14 cellular contexts compared by ENCODE assay signal in the genomic region with DNA sequence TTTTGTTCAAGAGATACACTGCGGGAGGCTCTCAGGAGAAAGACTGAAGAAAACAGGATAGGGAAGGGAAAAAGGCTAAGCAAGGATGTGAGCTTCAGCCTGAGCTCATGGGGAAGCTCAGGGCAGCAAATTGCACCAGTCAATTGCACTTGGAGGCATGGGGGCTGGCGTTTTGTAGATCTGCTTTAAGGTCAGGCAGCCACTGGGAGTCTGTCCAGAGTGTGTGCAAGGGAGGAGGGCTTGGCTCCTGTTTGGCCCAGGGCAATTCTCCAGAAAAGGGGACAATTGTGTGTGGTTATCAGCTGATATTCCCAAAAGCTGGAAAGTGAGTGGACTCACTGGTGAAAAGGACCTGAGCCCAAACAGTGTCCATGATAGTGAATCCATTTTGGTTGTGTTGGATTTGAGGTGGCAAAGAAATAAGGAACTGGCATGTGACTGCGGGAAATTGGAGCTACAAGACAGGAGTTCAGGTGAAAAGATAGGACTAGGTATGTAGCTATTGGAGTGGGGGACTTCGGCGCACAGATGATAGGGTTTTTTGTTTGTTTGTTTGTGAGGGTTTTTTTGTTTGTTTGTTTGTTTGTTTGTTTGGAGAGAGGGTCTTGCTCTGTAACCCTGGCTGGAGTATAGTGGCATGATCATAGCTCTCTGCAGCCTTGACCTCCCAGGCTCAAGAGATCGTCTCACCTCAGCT. TPM values are rescaled to one million over a fixed set of nuclear protein-coding genes. Genes with fewer than 3 reads are reported as not detected.
DNase-seq lines count a peak whose midpoint lies in the region; ATAC-seq and TF ChIP-seq lines count a peak whose summit lies in the region.
"Had no signal": no experiment of that assay in that cellular context is flagged by ENCODE, and none has a peak within 500 bp of the region (broad histone marks: within the 10 kb centered on the region; RNA-seq: fewer than 3 reads in every experiment).

No MANE protein-coding gene starts in this region.

- H3K27ac ChIP-seq in cardiac muscle cell, result peak overlapping the region; percentile 16
- H3K27ac ChIP-seq: ovary had no signal

- peak overlapping the region; percentile 93 for H3K27ac Mint-ChIP-seq in activated CD8-positive, alpha-beta memory T cell treated with anti-CD3 and anti-CD28 coated beads, Interleukin-2, amount 10 ng/mL, durations not matched to agents 7 days and 5 days
- H3K27ac Mint-ChIP-seq in WTC11, result peak overlapping the region; percentile 61
- H3K27ac Mint-ChIP-seq in osteocyte (ENCODE audit: unreplicated experiment), result peak overlapping the region; percentile 72
- peak overlapping the region in 1 of 2 donors; percentile 30 for H3K27ac Mint-ChIP-seq in effector memory CD8-positive, alpha-beta T cell
- peak overlapping the region in 2 of 7 donors; percentile 37 to 47 for H3K27ac Mint-ChIP-seq in CD14-positive monocyte

- H3K27me3 ChIP-seq in cardiac muscle cell, result no peaks in the 10 kb centered on the region
- H3K27me3 ChIP-seq: ovary had no signal

- H3K9me3 ChIP-seq in cardiac muscle cell (ENCODE audit: low read depth), result no peaks in the 10 kb centered on the region
- H3K9me3 ChIP-seq: ovary had no signal

- no peak overlapping the region for H3K4me3 ChIP-seq in cardiac muscle cell
- H3K4me3 ChIP-seq: ovary had no signal

- no peaks in the 10 kb centered on the region for H3K9me3 Mint-ChIP-seq in activated CD8-positive, alpha-beta memory T cell treated with anti-CD3 and anti-CD28 coated beads, Interleukin-2, amount 10 ng/mL, durations not matched to agents 7 days and 5 days (ENCODE audit: low read depth)
- H3K9me3 Mint-ChIP-seq in WTC11, result 0 out of 2 replicates have a peak, but pooled peaks cover 4% of the 10 kb centered on the region
- H3K9me3 Mint-ChIP-seq in osteocyte (ENCODE audit: unreplicated experiment), result no peaks in the 10 kb centered on the region
- no peaks in the 10 kb centered on the region for H3K9me3 Mint-ChIP-seq in effector memory CD8-positive, alpha-beta T cell
- H3K9me3 Mint-ChIP-seq in CD14-positive monocyte, result peaks cover 0 to 3% (median 0%) of the 10 kb centered on the region in 7 donors
- H3K9me3 Mint-ChIP-seq: central memory CD8-positive, alpha-beta T cell had no signal

- TF ChIP-seq CTCF in WTC11 (IDR thresholded peaks at IDR 0.05), result no peak
- no peak for TF ChIP-seq CTCF in cardiac muscle cell (IDR thresholded peaks at IDR 0.05; ENCODE audit: low read depth, low read length)
- no peak for TF ChIP-seq CTCF in osteocyte (IDR thresholded peaks at IDR 0.05)
- no peak for TF ChIP-seq CTCF in CD14-positive monocyte (IDR thresholded peaks at IDR 0.05)

- ATAC-seq in activated CD8-positive, alpha-beta memory T cell treated with anti-CD3 and anti-CD28 coated beads, Interleukin-2, amount 10 ng/mL, durations not matched to agents 7 days and 5 days, result no peak
- ATAC-seq in WTC11, result no peak
- ATAC-seq in effector memory CD8-positive, alpha-beta T cell (replicated peaks), result no peak

- H3K4me1 Mint-ChIP-seq in activated CD8-positive, alpha-beta memory T cell treated with anti-CD3 and anti-CD28 coated beads, Interleukin-2, amount 10 ng/mL, durations not matched to agents 7 days and 5 days, result peaks cover 67% of the 10 kb centered on the region
- H3K4me1 Mint-ChIP-seq in WTC11, result peaks cover 62% of the 10 kb centered on the region
- peaks cover 69% of the 10 kb centered on the region for H3K4me1 Mint-ChIP-seq in osteocyte (ENCODE audit: unreplicated experiment)
- peaks cover 28 to 30% of the 10 kb centered on the region in 2 donors for H3K4me1 Mint-ChIP-seq in effector memory CD8-positive, alpha-beta T cell (ENCODE audit: low read depth in 2 of 2)
- peaks cover 60% of the 10 kb centered on the region for H3K4me1 Mint-ChIP-seq in CD14-positive monocyte

- intact Hi-C loops in CD14-positive monocyte (cut with micrococcal nuclease), result loop anchor here in 1 of 2 donors (10.0 kb wide), 1 partner anchor 108 kb away; no protein-coding TSS in a partner anchor

- POLR2A ChIA-PET in WTC11 (lab: Charles Lee), result interaction anchor here (1.7 kb wide), 1 partner anchor 22 kb away, joined by 3 read pairs; a partner anchor contains a TSS

- CTCF ChIA-PET in activated CD8-positive, alpha-beta memory T cell treated with anti-CD3 and anti-CD28 coated beads, Interleukin-2, amount 10 ng/mL, durations not matched to agents 7 days and 5 days (lab: Charles Lee), result interaction anchor here (0.8 to 5.3 kb wide), 7 partner anchors 11 to 63 kb away, joined by 3 to 30 read pairs (median 5); a partner anchor contains a TSS
- CTCF ChIA-PET in WTC11 (lab: Charles Lee), result interaction anchor here (1.0 to 1.2 kb wide), 3 partner anchors 20 to 278 kb away, joined by 4 read pairs; no protein-coding TSS in a partner anchor

- H3K4me3 Mint-ChIP-seq in activated CD8-positive, alpha-beta memory T cell treated with anti-CD3 and anti-CD28 coated beads, Interleukin-2, amount 10 ng/mL, durations not matched to agents 7 days and 5 days, result no peak overlapping the region
- H3K4me3 Mint-ChIP-seq in WTC11, result no peak overlapping the region
- no peak overlapping the region for H3K4me3 Mint-ChIP-seq in osteocyte (ENCODE audit: unreplicated experiment)
- H3K4me3 Mint-ChIP-seq in effector memory CD8-positive, alpha-beta T cell, result no peak overlapping the region
- H3K4me3 Mint-ChIP-seq in CD14-positive monocyte, result peak overlapping the region in 1 of 2 donors; percentile 13
- H3K4me3 Mint-ChIP-seq: central memory CD8-positive, alpha-beta T cell; type B pancreatic cell had no signal

- H3K27me3 Mint-ChIP-seq in activated CD8-positive, alpha-beta memory T cell treated with anti-CD3 and anti-CD28 coated beads, Interleukin-2, amount 10 ng/mL, durations not matched to agents 7 days and 5 days, result no peaks in the 10 kb centered on the region
- H3K27me3 Mint-ChIP-seq in WTC11 (ENCODE audit: low read depth) (no peaks in the 10 kb centered on the region; the same call in 1 of the 2 replicates), osteocyte (ENCODE audit: unreplicated experiment) (no peaks in the 10 kb centered on the region), CD14-positive monocyte (ENCODE audit: low read depth in 3 of 3) (peaks cover 13 to 19% (median 17%) of the 10 kb centered on the region in 3 donors)
- peaks cover 0 to 8% of the 10 kb centered on the region in 2 donors for H3K27me3 Mint-ChIP-seq in effector memory CD8-positive, alpha-beta T cell
- H3K27me3 Mint-ChIP-seq: central memory CD8-positive, alpha-beta T cell; type B pancreatic cell had no signal

- no peaks in the 10 kb centered on the region for H3K36me3 Mint-ChIP-seq in activated CD8-positive, alpha-beta memory T cell treated with anti-CD3 and anti-CD28 coated beads, Interleukin-2, amount 10 ng/mL, durations not matched to agents 7 days and 5 days
- H3K36me3 Mint-ChIP-seq in WTC11, result peaks cover 4% of the 10 kb centered on the region; the same call in 1 of the 2 replicates
- no peaks in the 10 kb centered on the region for H3K36me3 Mint-ChIP-seq in osteocyte (ENCODE audit: unreplicated experiment)
- H3K36me3 Mint-ChIP-seq in effector memory CD8-positive, alpha-beta T cell (ENCODE audit: insufficient read depth), result peaks cover 2% of the 10 kb centered on the region
- H3K36me3 Mint-ChIP-seq in CD14-positive monocyte, result peaks cover 0 to 6% of the 10 kb centered on the region in 2 donors
- H3K36me3 Mint-ChIP-seq: type B pancreatic cell had no signal

- DNase-seq in activated CD8-positive, alpha-beta memory T cell treated with anti-CD3 and anti-CD28 coated beads, Interleukin-2, amount 10 ng/mL, durations not matched to agents 7 days and 5 days, result no peak
- DNase-seq in activated CD8-positive, alpha-beta memory T cell treated with anti-CD3 and anti-CD28 coated beads, Interleukin-2, amount 50 U/mL, for 4 hours, result no peak
- no peak for DNase-seq in WTC11 (ENCODE audit: low spot score)
- DNase-seq in cardiac muscle cell (ENCODE audit: low read depth in 1 of 2, low spot score in 1 of 2), result no peak
- DNase-seq in osteocyte (ENCODE audit: extremely low spot score, unreplicated experiment), result no peak
- no peak for DNase-seq in effector memory CD8-positive, alpha-beta T cell
- DNase-seq in activated CD8-positive, alpha-beta memory T cell treated with anti-CD3 and anti-CD28 coated beads, Interleukin-2, amount 50 U/mL, for 48 hours, result no peak
- no peak for DNase-seq in CD14-positive monocyte (ENCODE audit: low spot score)
- DNase-seq: activated effector memory CD4-positive, alpha-beta T cell treated with Interleukin-2 at 50 U/mL for 16 hours; hippocampal formation; NCI-H1092; ovary had no signal

- peaks cover 33% of the 10 kb centered on the region for H3K4me1 ChIP-seq in cardiac muscle cell (ENCODE audit: low read depth)

- H3K36me3 ChIP-seq in cardiac muscle cell, result no peaks in the 10 kb centered on the region
- H3K36me3 ChIP-seq: ovary had no signal

TF ChIP-seq in WTC11, 78 proteins besides CTCF, POLR2A, EP300 and RAD21 (continues in another document):
- TF ChIP-seq, protein P1, sequence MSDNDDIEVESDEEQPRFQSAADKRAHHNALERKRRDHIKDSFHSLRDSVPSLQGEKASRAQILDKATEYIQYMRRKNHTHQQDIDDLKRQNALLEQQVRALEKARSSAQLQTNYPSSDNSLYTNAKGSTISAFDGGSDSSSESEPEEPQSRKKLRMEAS (CRISPR knock-in tag; IDR thresholded peaks at IDR 0.05), result peak; percentile 42; the same call in 1 of the 2 replicates

RNA-seq across cellular contexts. Expression of a gene that starts 22.3 kb away (rescaled TPM):
- 10 to 100 TPM in 1 of 2 experiments, 1 to 10 TPM in 1; 10.0 to 62.7 TPM for total RNA-seq in activated CD8-positive, alpha-beta memory T cell treated with anti-CD3 and anti-CD28 coated beads, Interleukin-2, amount 10 ng/mL, durations not matched to agents 7 days and 5 days
- total RNA-seq in WTC11 (2021), result 61.2 to 82.4 TPM (median 61.5 TPM) in 3 replicates
- 28.0 and 45.8 TPM in 2 replicates for total RNA-seq in cardiac muscle cell
- polyA plus RNA-seq in cardiac muscle cell, result 20.1 and 25.8 TPM in 2 replicates
- 395 and 418 TPM in 2 replicates for total RNA-seq in osteocyte
- polyA plus RNA-seq in CD14-positive monocyte, result 10 to 100 TPM; 30.6 to 53.2 TPM

RNA-seq across cellular contexts. Expression of a gene that starts 24.1 kb away (rescaled TPM):
- 100 to 1,000 TPM; 165 to 184 TPM for total RNA-seq in activated CD8-positive, alpha-beta memory T cell treated with anti-CD3 and anti-CD28 coated beads, Interleukin-2, amount 10 ng/mL, durations not matched to agents 7 days and 5 days
- total RNA-seq in WTC11 (2021) (110 to 121 TPM (median 120 TPM) in 3 replicates), cardiac muscle cell (208 and 222 TPM in 2 replicates), osteocyte (86.8 and 88.1 TPM in 2 replicates)
- polyA plus RNA-seq in cardiac muscle cell (236 and 261 TPM in 2 replicates), CD14-positive monocyte (100 to 1,000 TPM; 124 to 153 TPM)

RNA-seq across cellular contexts. Expression of a gene that starts 46.5 kb away (rescaled TPM):
- 1,000 to 10,000 TPM; 1,499 to 1,522 TPM for total RNA-seq in activated CD8-positive, alpha-beta memory T cell treated with anti-CD3 and anti-CD28 coated beads, Interleukin-2, amount 10 ng/mL, durations not matched to agents 7 days and 5 days
- 1,503 to 1,570 TPM (median 1,542 TPM) in 3 replicates for total RNA-seq in WTC11 (2021)
- 827 and 939 TPM in 2 replicates for total RNA-seq in cardiac muscle cell
- polyA plus RNA-seq in cardiac muscle cell, result 662 and 675 TPM in 2 replicates
- total RNA-seq in osteocyte, result 725 and 729 TPM in 2 replicates
- 10 to 100 TPM; 48.4 to 57.0 TPM for polyA plus RNA-seq in CD14-positive monocyte

RNA-seq across cellular contexts. Expression of a gene that starts 49.5 kb away (rescaled TPM):
- 10 to 100 TPM; 67.4 to 83.9 TPM for total RNA-seq in activated CD8-positive, alpha-beta memory T cell treated with anti-CD3 and anti-CD28 coated beads, Interleukin-2, amount 10 ng/mL, durations not matched to agents 7 days and 5 days
- total RNA-seq in WTC11 (2021), result 95.9 to 100 TPM (median 97.9 TPM) in 3 replicates
- 14.3 and 21.9 TPM in 2 replicates for total RNA-seq in cardiac muscle cell
- polyA plus RNA-seq in cardiac muscle cell, result 30.0 and 44.1 TPM in 2 replicates
- total RNA-seq in osteocyte, result 37.7 and 40.1 TPM in 2 replicates
- under 1 TPM; 0.27 to 0.34 TPM for polyA plus RNA-seq in CD14-positive monocyte
